26 cellular contexts compared by ENCODE assay signal in genomic region chr5:32259033-32259432, GRCh38. TPM values are rescaled to one million over a fixed set of nuclear protein-coding genes. Genes with fewer than 3 reads are reported as not detected.
DNase-seq lines count a peak whose midpoint lies in the region; TF ChIP-seq lines count a peak whose summit lies in the region.
"Had no signal": no experiment of that assay in that cellular context is flagged by ENCODE, and none has a peak within 500 bp of the region (broad histone marks: within the 10 kb centered on the region; RNA-seq: fewer than 3 reads in every experiment).

No MANE protein-coding gene starts in this region.

- WGBS in testis, 2 donors, result 57 to 83% methylated on average over 1 of the region's 1 CpG

- TF ChIP-seq CTCF in WERI-Rb-1 (IDR thresholded peaks at IDR 0.05; ENCODE audit: low read depth, low read length), result no peak
- no peak for TF ChIP-seq CTCF in fibroblast of villous mesenchyme (IDR thresholded peaks at IDR 0.05; ENCODE audit: insufficient read depth, low read depth, low read length)
- TF ChIP-seq CTCF in osteoblast (IDR thresholded peaks at IDR 0.05; ENCODE audit: extremely low read depth, low read depth, low read length), result no peak
- TF ChIP-seq CTCF in testis (IDR thresholded peaks at IDR 0.05), result no peak

- no peaks in the 10 kb centered on the region for H3K79me2 ChIP-seq in osteoblast (ENCODE audit: insufficient read depth, low read length)

- no peak overlapping the region for H3K4me2 ChIP-seq in osteoblast (ENCODE audit: insufficient read depth, low read length)
- H3K4me2 ChIP-seq: KMS-11 had no signal

- intact Hi-C loops in testis (cut with DNase I; ENCODE audit: low total_unique reads), result no loop called here

- in situ Hi-C loops in G401 (cut with HindIII; ENCODE audit: low sequenced_read_pairs), result no loop called here

- H3K4me1 ChIP-seq in osteoblast (ENCODE audit: insufficient read depth, low read length), result peaks cover 13% of the 10 kb centered on the region
- peaks cover 25% of the 10 kb centered on the region for H3K4me1 ChIP-seq in testis

- no peak for TF ChIP-seq POLR2A in testis (IDR thresholded peaks at IDR 0.05)

- H3K4me3 ChIP-seq in WERI-Rb-1 (ENCODE audit: low read depth, low read length) (no peak overlapping the region), fibroblast of villous mesenchyme (ENCODE audit: low read depth, low read length) (no peak overlapping the region), osteoblast (ENCODE audit: insufficient read depth, low read length) (no peak overlapping the region), testis (no peak overlapping the region)
- H3K4me3 ChIP-seq: adrenal gland, body of pancreas, dorsolateral prefrontal cortex, left ventricle myocardium inferior, MG63, prostate gland, tibial nerve had no signal

- H3K9me3 ChIP-seq in WERI-Rb-1 (ENCODE audit: severe bottlenecking) (no peaks in the 10 kb centered on the region), osteoblast (ENCODE audit: low read depth, low read length) (no peaks in the 10 kb centered on the region), testis (no peaks in the 10 kb centered on the region)
- H3K9me3 ChIP-seq: adrenal gland, body of pancreas, left ventricle myocardium inferior, MG63, neutrophil, prostate gland, tibial nerve had no signal

- H4K20me1 ChIP-seq in osteoblast (ENCODE audit: insufficient read depth, low read length), result no peaks in the 10 kb centered on the region

- H3K36me3 ChIP-seq in WERI-Rb-1 (peaks cover 26% of the 10 kb centered on the region), osteoblast (ENCODE audit: insufficient read depth, low read length) (peaks cover 31% of the 10 kb centered on the region), testis (ENCODE audit: low read depth, missing control alignments) (no peaks in the 10 kb centered on the region)
- H3K36me3 ChIP-seq: neutrophil had no signal

- CTCF ChIA-PET in HEK293T (lab: Yijun Ruan, JAX), result interaction anchor here (1.0 to 1.4 kb wide), 2 partner anchors 15 to 70 kb away, joined by 3 to 4 read pairs; no protein-coding TSS in a partner anchor

- H3K27me3 ChIP-seq in WERI-Rb-1 (ENCODE audit: insufficient read depth, low read depth, severe bottlenecking) (no peaks in the 10 kb centered on the region), osteoblast (ENCODE audit: insufficient read depth, low read length) (no peaks in the 10 kb centered on the region), testis (no peaks in the 10 kb centered on the region)
- H3K27me3 ChIP-seq: adrenal gland, body of pancreas, dorsolateral prefrontal cortex, MG63, neutrophil, tibial nerve had no signal

- peak overlapping the region; percentile 71 for H3K27ac ChIP-seq in WERI-Rb-1
- H3K27ac ChIP-seq in osteoblast (ENCODE audit: low read depth, low read length), result no peak overlapping the region
- peak overlapping the region in 1 of 2 donors; percentile 10 for H3K27ac ChIP-seq in testis
- H3K27ac ChIP-seq: adrenal gland, body of pancreas, HL-60, KMS-11, left ventricle myocardium inferior, neutrophil, tibial nerve had no signal

- no peak overlapping the region for H2AFZ ChIP-seq in osteoblast (ENCODE audit: low read length)

- POLR2A ChIA-PET in HEK293T (lab: Yijun Ruan, JAX), result no interaction called here

- DNase-seq in G401 (ENCODE audit: low spot score), result peak; percentile 17
- DNase-seq in WERI-Rb-1, result peak; percentile 80
- peak; percentile 47 for DNase-seq in fibroblast of villous mesenchyme (ENCODE audit: low read depth)
- peak; percentile 72 for DNase-seq in osteoblast (ENCODE audit: insufficient read length, low spot score, missing footprints)
- no peak for DNase-seq in testis
- no peak for DNase-seq in HEK293T (ENCODE audit: extremely low spot score)
- no peak for DNase-seq in NCI-H524 (lab: John Stamatoyannopoulos, UW)
- DNase-seq: activated CD4-positive, alpha-beta T cell treated with anti-CD3 and anti-CD28 coated beads, Interleukin-2, amount 50 U/mL, for 4 hours; activated CD8-positive, alpha-beta memory T cell treated with anti-CD3 and anti-CD28 coated beads, Interleukin-2, amount 10 ng/mL, durations not matched to agents 7 days and 5 days; activated naive CD4-positive, alpha-beta T cell treated with Interleukin-2 at 50 U/mL for 16 hours; activated T-cell treated with anti-CD3 and anti-CD28 coated beads, Interleukin-2, amount 50 U/mL, for 48 hours; adrenal gland; body of pancreas; C1 segment of cervical spinal cord; cerebellar nuclear complex; dorsolateral prefrontal cortex; left ventricle myocardium inferior; mesendoderm; MG63; NCI-H2029 treated with DMSO at 0.1 percent for 48 hours; Right ventricle myocardium superior had no signal

TF ChIP-seq in HEK293T, 16 proteins besides CTCF, POLR2A, EP300 and RAD21:
- no peak for TF ChIP-seq FOXM1 (IDR thresholded peaks at IDR 0.05; ENCODE audit: borderline replicate concordance)
- no peak for TF ChIP-seq FOXK2 (IDR thresholded peaks at IDR 0.05)
- TF ChIP-seq CTBP1 (IDR thresholded peaks at IDR 0.05; ENCODE audit: borderline replicate concordance), result no peak
- TF ChIP-seq ARNT (IDR thresholded peaks at IDR 0.05), result no peak
- TF ChIP-seq TARDBP (IDR thresholded peaks at IDR 0.05), result no peak
- TF ChIP-seq ELF4 (IDR thresholded peaks at IDR 0.05), result no peak
- no peak for TF ChIP-seq SP1 (IDR thresholded peaks at IDR 0.05)
- no peak for TF ChIP-seq LEF1 (IDR thresholded peaks at IDR 0.05; ENCODE audit: borderline replicate concordance)
- TF ChIP-seq FOXA1 (IDR thresholded peaks at IDR 0.05), result no peak
- TF ChIP-seq NFRKB (IDR thresholded peaks at IDR 0.05), result no peak
- TF ChIP-seq SUZ12 (IDR thresholded peaks at IDR 0.05), result no peak
- TF ChIP-seq BHLHE40 (IDR thresholded peaks at IDR 0.05; ENCODE audit: borderline replicate concordance), result no peak
- TF ChIP-seq L3MBTL2 (conservative IDR thresholded peaks at IDR 0.05), result no peak
- TF ChIP-seq HDGF (IDR thresholded peaks at IDR 0.05; ENCODE audit: borderline replicate concordance), result no peak

RNA-seq across cellular contexts. Expression of gene MTMR12, which starts 53.7 kb away (rescaled TPM):
- 12.7 and 23.8 TPM in 2 replicates for total RNA-seq in G401 (2014; rRNA removed; shearing (Covaris generic))
- 17.1 and 19.9 TPM in 2 replicates for total RNA-seq in fibroblast of villous mesenchyme
- 17.7 and 20.6 TPM in 2 replicates for total RNA-seq in osteoblast
- 10 to 100 TPM; 59.2 to 64.0 TPM for total RNA-seq in testis
- 53.6 TPM for polyA plus RNA-seq in testis (ENCODE audit: insufficient read depth, low read depth, low replicate concordance)

Comparison
In these comparisons a context has a peak if more than half of its experiments do, and no peak if none do; other contexts are left out.
1. DNase-seq: peak in G401 (single experiment), WERI-Rb-1 (single experiment), fibroblast of villous mesenchyme (single experiment) and osteoblast (single experiment); none in testis (single experiment), HEK293T (single experiment) and NCI-H524 (0 of 2).